ENCODE assay signal across 9 cellular contexts in the genomic region with DNA sequence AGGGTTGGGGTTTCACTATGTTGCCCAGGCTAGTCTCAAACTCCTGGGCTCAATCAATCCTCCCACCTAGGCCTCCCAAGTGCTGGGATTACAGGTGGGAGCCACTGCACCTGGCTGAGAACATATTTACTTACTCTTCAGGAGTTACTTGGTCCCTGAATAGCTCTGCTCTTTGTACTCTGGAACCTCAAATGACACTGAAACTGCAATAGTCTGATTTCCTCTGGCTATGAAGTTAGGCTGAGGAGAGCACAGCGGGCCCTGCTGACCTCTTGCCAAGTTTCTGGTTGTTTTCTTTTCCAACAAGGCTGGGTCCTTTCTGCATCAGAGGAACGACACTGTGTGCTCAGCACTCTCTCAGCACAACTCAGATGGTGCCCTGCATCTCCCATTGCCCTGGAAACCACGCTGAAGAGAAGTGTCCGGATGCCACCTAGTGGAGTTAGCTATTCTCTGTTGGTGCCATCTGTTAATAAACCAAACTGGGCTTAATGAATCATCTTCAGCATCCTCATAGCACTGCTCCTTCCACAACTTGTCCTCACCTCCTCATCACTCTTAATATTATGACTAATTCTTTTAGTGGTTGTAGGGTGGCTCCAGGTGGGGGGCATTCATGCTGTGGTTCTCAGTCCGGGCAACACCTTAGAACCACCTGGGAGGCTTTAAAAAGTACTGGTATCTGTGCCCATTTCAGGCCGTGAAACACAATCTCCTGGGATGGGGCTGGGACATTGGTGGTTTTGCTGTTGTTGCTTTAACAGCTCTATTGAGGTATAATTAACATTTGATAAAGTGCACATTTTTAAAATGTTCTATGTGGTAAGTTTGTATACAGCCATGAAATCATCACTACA. TPM values are rescaled to one million over a fixed set of nuclear protein-coding genes. Genes with fewer than 3 reads are reported as not detected.
DNase-seq lines count a peak whose midpoint lies in the region; ATAC-seq, FAIRE-seq and TF ChIP-seq lines count a peak whose summit lies in the region.
"Had no signal": no experiment of that assay in that cellular context is flagged by ENCODE, and none has a peak within 500 bp of the region (broad histone marks: within the 10 kb centered on the region; RNA-seq: fewer than 3 reads in every experiment).

No MANE protein-coding gene starts in this region.

- H3K27me3 Mint-ChIP-seq in chondrocyte (ENCODE audit: low read depth): no peaks in the 10 kb centered on the region

- no peak overlapping the region for H3K4me3 ChIP-seq in WERI-Rb-1 (ENCODE audit: low read depth, low read length)
- H3K4me3 ChIP-seq in HepG2 (replicated peaks in 1 of 3; ENCODE audit: insufficient read depth in 1 of 3, low read depth in 2 of 3, low read length in 3 of 3): no peak overlapping the region

- peak; percentile 93 for FAIRE-seq in HepG2 (lab: Jason Lieb, UNC)

- H3K36me3 ChIP-seq in WERI-Rb-1 (no peaks in the 10 kb centered on the region), HepG2 (replicated peaks in 1 of 2; ENCODE audit: control insufficient read depth in 1 of 2, insufficient read depth in 2 of 2, low read length in 2 of 2) (no peaks in the 10 kb centered on the region)

- H3K36me3 Mint-ChIP-seq in chondrocyte (ENCODE audit: low read depth): no peaks in the 10 kb centered on the region

- no peak overlapping the region for H3K4me3 Mint-ChIP-seq in chondrocyte (ENCODE audit: unreplicated experiment)

- H3K27ac ChIP-seq in C4-2B (no peak overlapping the region), WERI-Rb-1 (no peak overlapping the region), HepG2 (ENCODE audit: extremely low read length, insufficient read depth, low read length) (no peak overlapping the region)

- peaks cover 9% of the 10 kb centered on the region for H3K4me1 ChIP-seq in HepG2 (ENCODE audit: insufficient read depth, low read length)

- intact Hi-C loops in HepG2 (cut with micrococcal nuclease; ENCODE audit: unreplicated experiment): loop anchor here (1.0 kb wide), 3 partner anchors 159 to 666 kb away; no protein-coding TSS in a partner anchor

- no peak overlapping the region for H3K9ac ChIP-seq in HepG2 (ENCODE audit: insufficient read depth, low read depth, low read length)

- TF ChIP-seq RAD21 in HepG2 (CRISPR knock-in tag; IDR thresholded peaks at IDR 0.05): peak; percentile 66

- TF ChIP-seq POLR2A in HepG2 (IDR thresholded peaks at IDR 0.05; ENCODE audit: insufficient read depth in 1 of 2, low read depth in 2 of 2, low read length in 2 of 2): no peak

- ATAC-seq in GM18909 (IDR thresholded peaks at IDR 0.05; ENCODE audit: poor library complexity, unreplicated experiment): peak; percentile 90
- peak; percentile 91 for ATAC-seq in HG03108 (IDR thresholded peaks at IDR 0.05; ENCODE audit: unreplicated experiment)
- ATAC-seq in HepG2: peak; percentile 94

- peaks cover 11% of the 10 kb centered on the region for H3K4me1 Mint-ChIP-seq in chondrocyte (ENCODE audit: low read depth)

- DNase-seq in NCI-H2107 treated with DMSO at 0.1 percent for 48 hours (lab: John Stamatoyannopoulos, UW; ENCODE audit: unreplicated experiment): peak; percentile 84
- peak; percentile 68 for DNase-seq in WERI-Rb-1
- DNase-seq in chondrocyte (ENCODE audit: low spot score): no peak
- peak; percentile 66 for DNase-seq in HepG2 (ENCODE audit: low spot score)
- peak; percentile 3 to 18 (median 9) for DNase-seq in stimulated activated CD4-positive, alpha-beta T cell treated with anti-CD3 and anti-CD28 coated beads, TNF-alpha, amount 100 ng/mL, for 4 hours (ENCODE audit: low read depth in 3 of 3)

- H3K9me3 Mint-ChIP-seq in chondrocyte (ENCODE audit: low read depth): no peaks in the 10 kb centered on the region

- H4K20me1 ChIP-seq in HepG2 (ENCODE audit: insufficient read depth, low read length): no peaks in the 10 kb centered on the region

- POLR2A ChIA-PET in HepG2 (lab: Yijun Ruan, JAX): interaction anchor here (1.2 to 1.3 kb wide), 2 partner anchors 8 to 58 kb away, joined by 3 to 5 read pairs; partner anchors contain the start of genes EFCAB10 and RINT1

- TF ChIP-seq CTCF in C4-2B (conservative IDR thresholded peaks at IDR 0.05) (peak; percentile 93), WERI-Rb-1 (IDR thresholded peaks at IDR 0.05; ENCODE audit: low read depth, low read length) (peak; percentile 83), chondrocyte (IDR thresholded peaks at IDR 0.05) (peak; percentile 88), HepG2 (CRISPR knock-in tag; IDR thresholded peaks at IDR 0.05) (peak; percentile 84)

- H3K27me3 ChIP-seq in WERI-Rb-1 (ENCODE audit: insufficient read depth, low read depth, severe bottlenecking): no peaks in the 10 kb centered on the region
- H3K27me3 ChIP-seq in HepG2 (ENCODE audit: control insufficient read depth in 1 of 2, insufficient read depth in 2 of 2, low read length in 2 of 2): no peaks in the 10 kb centered on the region; a peak in 1 of 5 replicates

- H3K79me2 ChIP-seq in HepG2 (ENCODE audit: insufficient read depth, low read length): no peaks in the 10 kb centered on the region

- no peak overlapping the region for H3K27ac Mint-ChIP-seq in chondrocyte (ENCODE audit: unreplicated experiment)

- no peaks in the 10 kb centered on the region for H3K9me3 ChIP-seq in WERI-Rb-1 (ENCODE audit: severe bottlenecking)
- no peaks in the 10 kb centered on the region for H3K9me3 ChIP-seq in HepG2 (ENCODE audit: low read length)

- CTCF ChIA-PET in HepG2 (lab: Yijun Ruan, JAX; ENCODE audit: low intra/inter-chr PET ratio, low total read pairs): interaction anchor here (1.1 kb wide), 1 partner anchor 190 kb away, joined by 3 read pairs; no protein-coding TSS in a partner anchor

- TF ChIP-seq EP300 in HepG2 (IDR thresholded peaks at IDR 0.05; ENCODE audit: low read depth in 2 of 2, low read length in 2 of 2) (no peak), HepG2 (CRISPR knock-in tag; IDR thresholded peaks at IDR 0.05; ENCODE audit: borderline replicate concordance) (no peak)

- H2AFZ ChIP-seq in HepG2 (ENCODE audit: low read length): no peak overlapping the region

- H3K4me2 ChIP-seq in HepG2 (ENCODE audit: low read depth, low read length): no peak overlapping the region

- no TSS peak for BruUV-seq in HepG2 (replicated peaks; lab: Mats Ljungman, UMichigan)

- in situ Hi-C loops in HepG2 (cut with HindIII; ENCODE audit: extremely low pct_ligation_motif_present, low pct_unique_long_range_greater_than_20kb): no loop called here

- WGBS in HepG2 (ENCODE audit: low lambda C conversion rate): 10% methylated on average over 6 of the region's 6 CpGs

TF ChIP-seq in HepG2, 621 proteins besides CTCF, POLR2A, EP300 and RAD21 (continues in another document):
- 0 out of 2 replicates have a peak, but pooled peaks have one; percentile 19 for TF ChIP-seq GATAD2A (CRISPR knock-in tag; IDR thresholded peaks at IDR 0.05)
- TF ChIP-seq FLYWCH1 (CRISPR knock-in tag; IDR thresholded peaks at IDR 0.05): no peak

RNA-seq across cellular contexts. Expression of gene EFCAB10, which starts 8.2 kb away (rescaled TPM):
- not detected in 3 replicates for total RNA-seq in chondrocyte
- total RNA-seq in HepG2 (2016; rRNA removed; fragmentation: Illumina TruSeq; extraction: Trizol): 0.34 and 0.40 TPM in 2 replicates
- not detected in 2 replicates for total RNA-seq in HepG2 (2016; cell fraction: cytosol; rRNA removed; fragmentation: Illumina TruSeq; extraction: Trizol; ENCODE audit: low read depth)
- total RNA-seq in HepG2 (2016; cell fraction: insoluble cytoplasmic fraction; rRNA removed; fragmentation: Illumina TruSeq; extraction: Trizol): 0.15 and 0.37 TPM in 2 replicates
- total RNA-seq in HepG2 (2016; cell fraction: membrane; rRNA removed; fragmentation: Illumina TruSeq; extraction: Trizol): not detected in 2 replicates
- total RNA-seq in HepG2 (2016; cell fraction: nucleus; rRNA removed; fragmentation: Illumina TruSeq; extraction: Trizol): 0.53 TPM in 1 of 2 replicates, not detected in the other
- polyA plus RNA-seq in HepG2 (2011; rRNA removed): not detected in 2 replicates
- polyA plus RNA-seq in HepG2 (2011; cell fraction: cytosol; rRNA removed): not detected in 2 replicates
- not detected in 2 replicates for polyA plus RNA-seq in HepG2 (2011; cell fraction: nucleus; rRNA removed)
- polyA plus RNA-seq in HepG2 (2012): 0.20 TPM in 1 of 2 replicates, not detected in the other
- polyA plus RNA-seq in HepG2 (2016; cell fraction: cytosol; fragmentation: Illumina TruSeq; extraction: Trizol; ENCODE audit: low read depth): not detected in 2 replicates
- polyA plus RNA-seq in HepG2 (2016; cell fraction: insoluble cytoplasmic fraction; fragmentation: Illumina TruSeq; extraction: Trizol; ENCODE audit: low read depth): 0.14 TPM in 1 of 2 replicates, not detected in the other
- not detected in 2 replicates for polyA plus RNA-seq in HepG2 (2016; cell fraction: membrane; fragmentation: Illumina TruSeq; extraction: Trizol; ENCODE audit: low read depth)
- polyA plus RNA-seq in HepG2 (2016; cell fraction: nucleus; fragmentation: Illumina TruSeq; extraction: Trizol; ENCODE audit: insufficient read depth, low read depth): not detected in 2 replicates
- polyA minus RNA-seq in HepG2 (2011; rRNA and poly(A)+ RNA removed; ENCODE audit: low replicate concordance): not detected in 2 replicates
- not detected in 2 replicates for polyA minus RNA-seq in HepG2 (2011; cell fraction: cytosol; rRNA and poly(A)+ RNA removed)
- polyA minus RNA-seq in HepG2 (2011; cell fraction: nucleus; rRNA and poly(A)+ RNA removed): not detected in 2 replicates
- total RNA-seq: T-helper 1 cell treated with Interleukin-12 subunit alpha and Interleukin-12 subunit beta and Interleukin-4 antibody, amounts not matched to agents 30 ng/mL and 1 ng/mL, for 36 hours had no signal

RNA-seq across cellular contexts. Expression of gene RINT1, which starts 57.4 kb away (rescaled TPM):
- 18.0 to 26.8 TPM (median 19.7 TPM) in 3 replicates for total RNA-seq in chondrocyte
- 19.3 and 31.4 TPM in 2 replicates for total RNA-seq in HepG2 (2016; rRNA removed; fragmentation: Illumina TruSeq; extraction: Trizol)
- 8.9 and 10.3 TPM in 2 replicates for total RNA-seq in HepG2 (2016; cell fraction: cytosol; rRNA removed; fragmentation: Illumina TruSeq; extraction: Trizol; ENCODE audit: low read depth)
- total RNA-seq in HepG2 (2016; cell fraction: insoluble cytoplasmic fraction; rRNA removed; fragmentation: Illumina TruSeq; extraction: Trizol): 19.6 and 29.5 TPM in 2 replicates
- total RNA-seq in HepG2 (2016; cell fraction: membrane; rRNA removed; fragmentation: Illumina TruSeq; extraction: Trizol): 7.6 and 9.3 TPM in 2 replicates
- total RNA-seq in HepG2 (2016; cell fraction: nucleus; rRNA removed; fragmentation: Illumina TruSeq; extraction: Trizol): 17.4 and 19.1 TPM in 2 replicates
- 10.0 and 14.7 TPM in 2 replicates for polyA plus RNA-seq in HepG2 (2011; rRNA removed)
- 4.2 and 5.0 TPM in 2 replicates for polyA plus RNA-seq in HepG2 (2011; cell fraction: cytosol; rRNA removed)
- polyA plus RNA-seq in HepG2 (2011; cell fraction: nucleus; rRNA removed): 9.9 and 10.9 TPM in 2 replicates
- polyA plus RNA-seq in HepG2 (2012): 8.1 and 11.7 TPM in 2 replicates
- 1.5 and 1.6 TPM in 2 replicates for polyA plus RNA-seq in HepG2 (2016; cell fraction: cytosol; fragmentation: Illumina TruSeq; extraction: Trizol; ENCODE audit: low read depth)
- 23.0 and 24.7 TPM in 2 replicates for polyA plus RNA-seq in HepG2 (2016; cell fraction: insoluble cytoplasmic fraction; fragmentation: Illumina TruSeq; extraction: Trizol; ENCODE audit: low read depth)
- polyA plus RNA-seq in HepG2 (2016; cell fraction: membrane; fragmentation: Illumina TruSeq; extraction: Trizol; ENCODE audit: low read depth): 2.3 and 3.0 TPM in 2 replicates
- 29.6 and 32.0 TPM in 2 replicates for polyA plus RNA-seq in HepG2 (2016; cell fraction: nucleus; fragmentation: Illumina TruSeq; extraction: Trizol; ENCODE audit: insufficient read depth, low read depth)
- 12.5 and 16.3 TPM in 2 replicates for polyA minus RNA-seq in HepG2 (2011; rRNA and poly(A)+ RNA removed; ENCODE audit: low replicate concordance)
- 11.4 and 14.4 TPM in 2 replicates for polyA minus RNA-seq in HepG2 (2011; cell fraction: cytosol; rRNA and poly(A)+ RNA removed)
- polyA minus RNA-seq in HepG2 (2011; cell fraction: nucleus; rRNA and poly(A)+ RNA removed): 20.8 and 22.5 TPM in 2 replicates
